Comparison of ENCODE assay signal across 8 cellular contexts in genomic region chr2:226985227-226985946, GRCh38.
DNase-seq lines count a peak whose midpoint lies in the region; ATAC-seq, FAIRE-seq and TF ChIP-seq lines count a peak whose summit lies in the region.

No MANE protein-coding gene starts in this region.

- H3K4me3 ChIP-seq in AG04450 (ENCODE audit: low read depth, low read length) (no peak overlapping the region), pancreas (no peak overlapping the region)

- no peaks in the 10 kb centered on the region for H3K4me1 ChIP-seq in pancreas

- H3K36me3 ChIP-seq in pancreas = no peaks in the 10 kb centered on the region

- ATAC-seq in HG02763 (IDR thresholded peaks at IDR 0.05; ENCODE audit: unreplicated experiment) (peak; percentile 16), WTC11 (peak; percentile 65), pancreas (peak; percentile 53 to 91 (median 88)), HG03565 (IDR thresholded peaks at IDR 0.05; ENCODE audit: unreplicated experiment) (no peak)

- H3K9me3 ChIP-seq in AG04450 (ENCODE audit: control insufficient read depth, insufficient read depth, low read length) (no peaks in the 10 kb centered on the region), pancreas (no peaks in the 10 kb centered on the region)

- DNase-seq in AG04450 (ENCODE audit: low read depth, low spot score) (peak; percentile 66), GM12891 (ENCODE audit: insufficient read length, low spot score) (no peak), NCI-H2081 (lab: John Stamatoyannopoulos, UW) (peak; percentile 44 to 51), WTC11 (ENCODE audit: low spot score) (peak; percentile 17), germinal center (ENCODE audit: low spot score) (peak; percentile 28), pancreas (peak in 2 of 6 donors; percentile 11 to 40)

- no peaks in the 10 kb centered on the region for H3K27me3 Mint-ChIP-seq in WTC11 (ENCODE audit: low read depth)

- peak; percentile 33 for FAIRE-seq in GM12891 (lab: Jason Lieb, UNC)
- FAIRE-seq in pancreas (lab: Jason Lieb, UNC) = peak; percentile 71

- no peak for TF ChIP-seq POLR2A in GM12891 (IDR thresholded peaks at IDR 0.05; ENCODE audit: low read depth, low read length)

- no peaks in the 10 kb centered on the region for H3K36me3 Mint-ChIP-seq in WTC11

- H3K27ac ChIP-seq in AG04450 (ENCODE audit: low read depth, low read length) = no peak overlapping the region
- H3K27ac ChIP-seq in pancreas = no peak overlapping the region

- H3K9me3 Mint-ChIP-seq in WTC11 = no peaks in the 10 kb centered on the region

- H3K27ac Mint-ChIP-seq in WTC11 = no peak overlapping the region

- H3K27me3 ChIP-seq in AG04450 (ENCODE audit: control insufficient read depth, insufficient read depth, low read length) (no peaks in the 10 kb centered on the region), pancreas (no peaks in the 10 kb centered on the region)

- POLR2A ChIA-PET in AG04450 (lab: Yijun Ruan, JAX) (interaction anchor here (1.0 kb wide), 1 partner anchor 185 kb away, joined by 6 read pairs; no protein-coding TSS in a partner anchor), WTC11 (lab: Charles Lee) (interaction anchor here (0.7 kb wide), 1 partner anchor 1197 kb away, joined by 3 read pairs; no protein-coding TSS in a partner anchor)

- peaks cover 13% of the 10 kb centered on the region for H3K4me1 Mint-ChIP-seq in WTC11

- CTCF ChIA-PET in AG04450 (lab: Charles Lee) = interaction anchor here (0.5 to 7.8 kb wide), 18 partner anchors 8 to 1325 kb away, joined by 3 to 105 read pairs (median 5); partner anchors contain the start of genes IRS1 and RHBDD1
- CTCF ChIA-PET in WTC11 (lab: Charles Lee) = interaction anchor here (0.6 to 1.3 kb wide), 6 partner anchors 12 to 183 kb away, joined by 4 to 9 read pairs (median 5); no protein-coding TSS in a partner anchor

- intact Hi-C loops in pancreas (cut with DNase I) = loop anchor here in 1 of 3 donors (10.0 kb wide), 1 partner anchor 1311 kb away; no protein-coding TSS in a partner anchor

- no peak overlapping the region for H3K4me3 Mint-ChIP-seq in WTC11

- 23% methylated on average over 10 of the region's 10 CpGs for WGBS in pancreas, 2 donors

- TF ChIP-seq CTCF in AG04450 (IDR thresholded peaks at IDR 0.05; ENCODE audit: low read depth, low read length) = peak; percentile 74
- peak; percentile 42; the same call in 1 of the 2 replicates for TF ChIP-seq CTCF in WTC11 (IDR thresholded peaks at IDR 0.05)
- peak; percentile 20 to 61 (median 34) for TF ChIP-seq CTCF in pancreas (IDR thresholded peaks at IDR 0.05)

TF ChIP-seq in GM12891, 5 proteins besides CTCF, POLR2A, EP300 and RAD21:
- TF ChIP-seq PAX5 (IDR thresholded peaks at IDR 0.05; ENCODE audit: insufficient read depth, low read length, severe bottlenecking) (no peak), POLR2AphosphoS5 (IDR thresholded peaks at IDR 0.05; ENCODE audit: low read depth, low read length) (no peak), POU2F2 (IDR thresholded peaks at IDR 0.05; ENCODE audit: low read depth, low read length) (no peak), SPI1 (IDR thresholded peaks at IDR 0.05; ENCODE audit: low read depth, low read length) (no peak), TAF1 (IDR thresholded peaks at IDR 0.05; ENCODE audit: low read depth, low read length) (no peak)

TF ChIP-seq in WTC11, 78 proteins besides CTCF, POLR2A, EP300 and RAD21:
- TF ChIP-seq FOXP1 (CRISPR knock-in tag; IDR thresholded peaks at IDR 0.05; ENCODE audit: borderline replicate concordance) (no peak), ZNF423 (CRISPR knock-in tag; IDR thresholded peaks at IDR 0.05) (no peak), ZSCAN18 (CRISPR knock-in tag; IDR thresholded peaks at IDR 0.05) (no peak), ATF1 (CRISPR knock-in tag; IDR thresholded peaks at IDR 0.05) (no peak)
